8 cellular contexts compared by ENCODE assay signal in genomic region chr4:153488719-153489384, GRCh38. TPM values are rescaled to one million over a fixed set of nuclear protein-coding genes. Genes with fewer than 3 reads are reported as not detected.
DNase-seq lines count a peak whose midpoint lies in the region; ATAC-seq lines count a peak whose summit lies in the region.

No MANE protein-coding gene starts in this region.

- peak; percentile 39 for DNase-seq in activated naive CD4-positive, alpha-beta T cell treated with anti-CD3 and anti-CD28 coated beads, Interleukin-2, amount 10 ng/mL, durations not matched to agents 7 days and 5 days
- no peak for DNase-seq in activated naive CD4-positive, alpha-beta T cell treated with anti-CD3 and anti-CD28 coated beads, Interleukin-2, amount 50 U/mL, for 16 hours
- DNase-seq in activated CD4-positive, alpha-beta T cell treated with anti-CD3 and anti-CD28 coated beads for 48 hours: peak; percentile 62
- DNase-seq in cardiac septum (ENCODE audit: low spot score) (peak; percentile 86), GOT3 (lab: John Stamatoyannopoulos, UW) (no peak), AG08396 (ENCODE audit: low spot score) (no peak)
- peak in 1 of 2 donors; percentile 63 for DNase-seq in stimulated activated naive CD8-positive, alpha-beta T cell treated with anti-CD3 and anti-CD28 coated beads, Interleukin-15, amount 100 ng/mL, for 72 hours

- H3K27me3 Mint-ChIP-seq in activated naive CD4-positive, alpha-beta T cell treated with anti-CD3 and anti-CD28 coated beads, Interleukin-2, amount 10 ng/mL, durations not matched to agents 7 days and 5 days: no peaks in the 10 kb centered on the region
- H3K27me3 Mint-ChIP-seq in stimulated activated naive CD8-positive, alpha-beta T cell treated with anti-CD3 and anti-CD28 coated beads, Interleukin-15, amount 100 ng/mL, for 72 hours: no peaks in the 10 kb centered on the region

- intact Hi-C loops in cardiac septum (cut with DNase I): loop anchor here (5.0 kb wide), 1 partner anchor 83 kb away; no protein-coding TSS in a partner anchor

- H3K36me3 Mint-ChIP-seq in activated naive CD4-positive, alpha-beta T cell treated with anti-CD3 and anti-CD28 coated beads, Interleukin-2, amount 10 ng/mL, durations not matched to agents 7 days and 5 days: peaks cover 30% of the 10 kb centered on the region

- peak; percentile 25 for ATAC-seq in HG03097 (IDR thresholded peaks at IDR 0.05; ENCODE audit: low FRiP score, unreplicated experiment)
- ATAC-seq in stimulated activated naive CD8-positive, alpha-beta T cell treated with anti-CD3 and anti-CD28 coated beads, Interleukin-15, amount 100 ng/mL, for 72 hours: peak; percentile 16

- peak overlapping the region; percentile 89 for H3K27ac Mint-ChIP-seq in activated naive CD4-positive, alpha-beta T cell treated with anti-CD3 and anti-CD28 coated beads, Interleukin-2, amount 10 ng/mL, durations not matched to agents 7 days and 5 days
- peak overlapping the region; percentile 15 to 94 for H3K27ac Mint-ChIP-seq in stimulated activated naive CD8-positive, alpha-beta T cell treated with anti-CD3 and anti-CD28 coated beads, Interleukin-15, amount 100 ng/mL, for 72 hours

- H3K9me3 Mint-ChIP-seq in activated naive CD4-positive, alpha-beta T cell treated with anti-CD3 and anti-CD28 coated beads, Interleukin-2, amount 10 ng/mL, durations not matched to agents 7 days and 5 days: no peaks in the 10 kb centered on the region
- no peaks in the 10 kb centered on the region for H3K9me3 Mint-ChIP-seq in stimulated activated naive CD8-positive, alpha-beta T cell treated with anti-CD3 and anti-CD28 coated beads, Interleukin-15, amount 100 ng/mL, for 72 hours

- peaks cover 77% of the 10 kb centered on the region for H3K4me1 Mint-ChIP-seq in activated naive CD4-positive, alpha-beta T cell treated with anti-CD3 and anti-CD28 coated beads, Interleukin-2, amount 10 ng/mL, durations not matched to agents 7 days and 5 days
- H3K4me1 Mint-ChIP-seq in stimulated activated naive CD8-positive, alpha-beta T cell treated with anti-CD3 and anti-CD28 coated beads, Interleukin-15, amount 100 ng/mL, for 72 hours: peaks cover 78% of the 10 kb centered on the region

- CTCF ChIA-PET in activated naive CD4-positive, alpha-beta T cell treated with anti-CD3 and anti-CD28 coated beads, Interleukin-2, amount 10 ng/mL, durations not matched to agents 7 days and 5 days (lab: Charles Lee): interaction anchor here (0.8 to 3.9 kb wide), 8 partner anchors 9 to 154 kb away, joined by 3 to 28 read pairs (median 5); partner anchors contain the start of gene TMEM131L

- peak overlapping the region; percentile 59 for H3K4me3 Mint-ChIP-seq in activated naive CD4-positive, alpha-beta T cell treated with anti-CD3 and anti-CD28 coated beads, Interleukin-2, amount 10 ng/mL, durations not matched to agents 7 days and 5 days
- peak overlapping the region; percentile 58 to 69 for H3K4me3 Mint-ChIP-seq in stimulated activated naive CD8-positive, alpha-beta T cell treated with anti-CD3 and anti-CD28 coated beads, Interleukin-15, amount 100 ng/mL, for 72 hours

RNA-seq across cellular contexts. Expression of gene TMEM131L, which starts 22.7 kb away (rescaled TPM):
- total RNA-seq in cardiac septum: 21.2 TPM

Comparison
In these comparisons a context has a peak if more than half of its experiments do, and no peak if none do; other contexts are left out.
1. DNase-seq: peak in activated naive CD4-positive, alpha-beta T cell treated with anti-CD3 and anti-CD28 coated beads, Interleukin-2, amount 10 ng/mL, durations not matched to agents 7 days and 5 days (single experiment), activated CD4-positive, alpha-beta T cell treated with anti-CD3 and anti-CD28 coated beads for 48 hours (single experiment) and cardiac septum (single experiment); none in activated naive CD4-positive, alpha-beta T cell treated with anti-CD3 and anti-CD28 coated beads, Interleukin-2, amount 50 U/mL, for 16 hours (single experiment), GOT3 (single experiment) and AG08396 (single experiment).